ENCODE assay signal across 13 cellular contexts in genomic region chr7:32871624-32872371, GRCh38. TPM values are rescaled to one million over a fixed set of nuclear protein-coding genes. Genes with fewer than 3 reads are reported as not detected.
A peak's percentile ranks its signal among the peaks of the same experiment; 100 is the strongest.
DNase-seq lines count a peak whose midpoint lies in the region; ATAC-seq and TF ChIP-seq lines count a peak whose summit lies in the region.
"Had no signal": no experiment of that assay in that cellular context is flagged by ENCODE, and none has a peak within 500 bp of the region (broad histone marks: within the 10 kb centered on the region; RNA-seq: fewer than 3 reads in every experiment).

No MANE protein-coding gene starts in this region.

- CTCF ChIA-PET in OCI-LY7 (lab: Charles Lee; ENCODE audit: unreplicated experiment) = no interaction called here
- CTCF ChIA-PET in mammary epithelial cell (lab: Charles Lee; ENCODE audit: low non-redundant PET) = interaction anchor here (0.6 kb wide), 1 partner anchor 25 kb away, joined by 4 read pairs; no protein-coding TSS in a partner anchor

- H3K9me3 ChIP-seq in endocrine pancreas (ENCODE audit: control insufficient read depth, low read length) = no peaks in the 10 kb centered on the region
- H3K9me3 ChIP-seq in lower lobe of right lung = no peaks in the 10 kb centered on the region
- H3K9me3 ChIP-seq in OCI-LY7 (ENCODE audit: low read length) = no peaks in the 10 kb centered on the region
- H3K9me3 ChIP-seq in mammary epithelial cell (replicated peaks; ENCODE audit: insufficient read depth, low read length) = no peaks in the 10 kb centered on the region
- H3K9me3 ChIP-seq: SJCRH30 had no signal

- H2AFZ ChIP-seq in OCI-LY7 (ENCODE audit: low read length) (no peak overlapping the region), mammary epithelial cell (ENCODE audit: low read depth, low read length) (no peak overlapping the region)

- H3K27ac ChIP-seq in lower lobe of right lung = no peak overlapping the region
- no peak overlapping the region for H3K27ac ChIP-seq in OCI-LY7 (ENCODE audit: low read depth, low read length, poor library complexity, severe bottlenecking)
- no peak overlapping the region for H3K27ac ChIP-seq in mammary epithelial cell (ENCODE audit: insufficient read depth, low read depth, low read length)
- H3K27ac ChIP-seq: SJCRH30 had no signal

- dilution Hi-C loops in mammary epithelial cell (cut with HindIII; ENCODE audit: low sequenced_read_pairs) = no loop called here

- TF ChIP-seq CTCF in lower lobe of right lung (IDR thresholded peaks at IDR 0.05) (no peak), OCI-LY7 (conservative IDR thresholded peaks at IDR 0.05; ENCODE audit: low read length) (no peak), mammary epithelial cell (conservative IDR thresholded peaks at IDR 0.05 in 1 of 2, IDR thresholded peaks at IDR 0.05 in 1 of 2; ENCODE audit: extremely low read depth in 1 of 2, insufficient read depth in 1 of 2, low read depth in 1 of 2, low read length in 2 of 2) (no peak)

- peaks cover 5% of the 10 kb centered on the region for H3K36me3 ChIP-seq in endocrine pancreas (ENCODE audit: control insufficient read depth, insufficient read depth, low read length)
- H3K36me3 ChIP-seq in lower lobe of right lung = peaks cover 71% of the 10 kb centered on the region
- peaks cover 95% of the 10 kb centered on the region for H3K36me3 ChIP-seq in OCI-LY7 (ENCODE audit: insufficient read depth, low read length)
- peaks cover 22% of the 10 kb centered on the region for H3K36me3 ChIP-seq in mammary epithelial cell (ENCODE audit: insufficient read depth, low read length)

- H3K4me2 ChIP-seq in OCI-LY7 (ENCODE audit: low read length) = no peak overlapping the region
- H3K4me2 ChIP-seq in mammary epithelial cell (ENCODE audit: insufficient read depth, low read depth, low read length) = no peak overlapping the region

- POLR2A ChIA-PET in OCI-LY7 (lab: Charles Lee) = interaction anchor here (0.7 kb wide), 1 partner anchor 21 kb away, joined by 3 read pairs; no protein-coding TSS in a partner anchor

- H4K20me1 ChIP-seq in OCI-LY7 (ENCODE audit: insufficient read depth, low read length) = no peaks in the 10 kb centered on the region
- no peaks in the 10 kb centered on the region for H4K20me1 ChIP-seq in mammary epithelial cell (ENCODE audit: insufficient read depth, low read length)

- H3K4me1 ChIP-seq in endocrine pancreas (ENCODE audit: control insufficient read depth, insufficient read depth, low read length) (peaks cover 9% of the 10 kb centered on the region), lower lobe of right lung (peaks cover 16% of the 10 kb centered on the region), OCI-LY7 (ENCODE audit: insufficient read depth, low read length, poor library complexity, severe bottlenecking) (no peaks in the 10 kb centered on the region), mammary epithelial cell (ENCODE audit: insufficient read depth, low read length) (no peaks in the 10 kb centered on the region)
- H3K4me1 ChIP-seq: SJCRH30 had no signal

- H3K27me3 ChIP-seq in endocrine pancreas (ENCODE audit: control insufficient read depth, insufficient read depth, low read length) (no peaks in the 10 kb centered on the region), lower lobe of right lung (ENCODE audit: low read depth) (no peaks in the 10 kb centered on the region), mammary epithelial cell (ENCODE audit: insufficient read depth, low read length) (no peaks in the 10 kb centered on the region)
- H3K27me3 ChIP-seq: SJCRH30 had no signal

- in situ Hi-C loops in mammary epithelial cell (cut with MboI; ENCODE audit: low sequenced_read_pairs in 2 of 2) = no loop called here

- no peak overlapping the region for H3K9ac ChIP-seq in endocrine pancreas (ENCODE audit: control insufficient read depth, insufficient read depth, low read length)
- no peak overlapping the region for H3K9ac ChIP-seq in mammary epithelial cell (ENCODE audit: insufficient read depth, low read length)

- DNase-seq in lower lobe of right lung (no peak), OCI-LY7 (ENCODE audit: low spot score) (no peak), mammary epithelial cell (no peak)
- no peak for DNase-seq in stimulated activated CD4-positive, alpha-beta T cell treated with anti-CD3 and anti-CD28 coated beads, Interleukin-15, amount 100 ng/mL, for 24 hours
- DNase-seq: activated B cell treated with CpG ODN at 0.5 μM for 24 hours, foreskin melanocyte, NCI-H524, SJCRH30 had no signal

- H3K4me3 ChIP-seq in endocrine pancreas (ENCODE audit: control insufficient read depth, insufficient read depth, low read length) = peak overlapping the region; percentile 35
- H3K4me3 ChIP-seq in lower lobe of right lung = no peak overlapping the region
- H3K4me3 ChIP-seq in OCI-LY7 (ENCODE audit: low read depth, low read length, poor library complexity, severe bottlenecking) = no peak overlapping the region
- H3K4me3 ChIP-seq in mammary epithelial cell (replicated peaks in 1 of 3; ENCODE audit: insufficient read depth in 1 of 3, low read depth in 2 of 3, low read length in 3 of 3) = no peak overlapping the region
- H3K4me3 ChIP-seq: coronary artery, SJCRH30 had no signal

- intact Hi-C loops in lower lobe of right lung (cut with DNase I) = no loop called here
- intact Hi-C loops in OCI-LY7 (cut with micrococcal nuclease; ENCODE audit: unreplicated experiment) = no loop called here
- intact Hi-C loops in mammary epithelial cell (cut with micrococcal nuclease) = no loop called here

- BruUV-seq in OCI-LY7 (replicated peaks; lab: Mats Ljungman, UMichigan) = no TSS peak
- BruUV-seq in mammary epithelial cell (replicated peaks; lab: Mats Ljungman, UMichigan) = no TSS peak

- ATAC-seq in GM18517 (IDR thresholded peaks at IDR 0.05; ENCODE audit: unreplicated experiment) (peak; percentile 83), GM21390 (IDR thresholded peaks at IDR 0.05; ENCODE audit: unreplicated experiment) (peak; percentile 86), HG03097 (IDR thresholded peaks at IDR 0.05; ENCODE audit: low FRiP score, unreplicated experiment) (peak; percentile 63), lower lobe of right lung (no peak)

- peaks cover 17% of the 10 kb centered on the region; the same call in 1 of the 2 replicates for H3K79me2 ChIP-seq in OCI-LY7 (ENCODE audit: insufficient read depth, low read depth, low read length)
- peaks cover 32% of the 10 kb centered on the region for H3K79me2 ChIP-seq in mammary epithelial cell (ENCODE audit: insufficient read depth, low read length)

- 92% methylated on average over 4 of the region's 4 CpGs for WGBS in mammary epithelial cell (ENCODE audit: low coverage, missing lambda C conversion rate)

- H3K9me2 ChIP-seq in OCI-LY7 (ENCODE audit: insufficient read depth, low read length) = no peaks in the 10 kb centered on the region

RNA-seq across cellular contexts. Expression of gene KBTBD2, which starts 19.8 kb away (rescaled TPM):
- total RNA-seq in lower lobe of right lung = 35.1 TPM
- total RNA-seq in OCI-LY7 (2014; rRNA removed; shearing (Covaris generic)) = 35.0 and 35.9 TPM in 2 replicates
- total RNA-seq in OCI-LY7 (2022) = 34.5 and 40.8 TPM in 2 replicates
- total RNA-seq in mammary epithelial cell = 10 to 100 TPM; 23.3 to 26.0 TPM
- 14.2 TPM for polyA plus RNA-seq in mammary epithelial cell
- 47.4 TPM for polyA minus RNA-seq in mammary epithelial cell

Comparison
In these comparisons a context has a peak if more than half of its experiments do, and no peak if none do; other contexts are left out.
1. ATAC-seq: peak in GM18517 (single experiment), GM21390 (single experiment) and HG03097 (single experiment); none in lower lobe of right lung (0 of 2).